In the genomic region with DNA sequence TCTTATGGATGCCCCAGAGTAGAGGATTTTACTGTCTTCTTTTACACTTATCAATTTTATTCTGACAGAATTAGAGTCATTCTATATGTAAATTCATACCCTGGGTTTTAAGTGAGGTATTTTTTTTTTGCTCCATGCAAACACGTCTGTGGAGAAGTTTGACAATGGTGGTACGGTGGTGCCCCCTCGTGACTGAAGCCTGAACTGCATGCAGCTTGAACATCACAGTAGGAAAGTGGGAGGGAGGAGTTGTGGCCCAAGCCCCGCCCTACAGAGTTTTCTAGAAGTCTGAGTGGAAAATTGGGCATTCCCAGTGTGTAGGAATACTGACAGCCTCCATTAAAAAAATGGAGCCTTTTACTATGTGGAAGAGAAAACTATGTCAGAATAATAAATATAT, we compare ENCODE assay signal across 8 cellular contexts.
DNase-seq lines count a peak whose midpoint lies in the region; ATAC-seq and TF ChIP-seq lines count a peak whose summit lies in the region.

No MANE protein-coding gene starts in this region.

- H3K27me3 Mint-ChIP-seq in neural progenitor cell (ENCODE audit: insufficient read depth, low read depth) = peaks cover 2% of the 10 kb centered on the region

- 1 to 5% (median 3%) methylated on average over 4 of the region's 4 CpGs for WGBS in stomach, 5 donors

- no peak overlapping the region for H3K9ac ChIP-seq in fibroblast of lung (ENCODE audit: insufficient read depth, low read length)
- no peak overlapping the region for H3K9ac ChIP-seq in neural progenitor cell

- H2AFZ ChIP-seq in fibroblast of lung (ENCODE audit: low read length) = no peak overlapping the region
- H2AFZ ChIP-seq in neural progenitor cell (replicated peaks) = no peak overlapping the region

- peak; percentile 85 for DNase-seq in OCI-M1 (lab: John Stamatoyannopoulos, UW)
- peak; percentile 60 for DNase-seq in activated T-cell treated with anti-CD3 and anti-CD28 coated beads for 48 hours (ENCODE audit: low read depth)
- DNase-seq in fibroblast of lung (ENCODE audit: low read depth in 2 of 2) = peak; percentile 54 to 80
- peak; percentile 68 for DNase-seq in neural progenitor cell (ENCODE audit: low spot score)
- peak; percentile 85 for DNase-seq in stomach

- H3K36me3 Mint-ChIP-seq in neural progenitor cell = peaks cover 3% of the 10 kb centered on the region

- H3K4me3 ChIP-seq in DOHH2 (ENCODE audit: low read length) (no peak overlapping the region), fibroblast of lung (replicated peaks in 1 of 4; ENCODE audit: control extremely low read depth in 1 of 4, insufficient read depth in 1 of 4, low read depth in 3 of 4, low read length in 4 of 4) (no peak overlapping the region), neural progenitor cell (no peak overlapping the region), stomach (no peak overlapping the region)

- H3F3A ChIP-seq in DOHH2 (ENCODE audit: control insufficient read depth, insufficient read depth) (no peaks in the 10 kb centered on the region), neural progenitor cell (ENCODE audit: low read depth) (no peaks in the 10 kb centered on the region)

- peak; percentile 96 for ATAC-seq in GM21619 (IDR thresholded peaks at IDR 0.05; ENCODE audit: unreplicated experiment)

- no peaks in the 10 kb centered on the region for H3K4me1 Mint-ChIP-seq in neural progenitor cell

- H3K9me3 ChIP-seq in DOHH2 (ENCODE audit: control insufficient read depth, insufficient read depth, low read length) (no peaks in the 10 kb centered on the region), fibroblast of lung (ENCODE audit: control insufficient read depth, insufficient read depth, low read depth, low read length) (no peaks in the 10 kb centered on the region), neural progenitor cell (ENCODE audit: low read depth) (peaks cover 4% of the 10 kb centered on the region), stomach (no peaks in the 10 kb centered on the region)

- no peaks in the 10 kb centered on the region for H3K9me2 ChIP-seq in DOHH2 (replicated peaks; ENCODE audit: control insufficient read depth, low read length)

- no peak for TF ChIP-seq EP300 in Ishikawa (IDR thresholded peaks at IDR 0.05; ENCODE audit: borderline replicate concordance)
- TF ChIP-seq EP300 in stomach (IDR thresholded peaks at IDR 0.05) = no peak

- no peaks in the 10 kb centered on the region for H3K27me3 ChIP-seq in DOHH2 (ENCODE audit: control insufficient read depth, low read length)
- no peaks in the 10 kb centered on the region for H3K27me3 ChIP-seq in fibroblast of lung (ENCODE audit: control insufficient read depth, insufficient read depth, low read length)
- no peaks in the 10 kb centered on the region for H3K27me3 ChIP-seq in neural progenitor cell
- H3K27me3 ChIP-seq in stomach = no peaks in the 10 kb centered on the region

- H3K4me1 ChIP-seq in DOHH2 (ENCODE audit: control insufficient read depth, low read length) (no peaks in the 10 kb centered on the region), fibroblast of lung (ENCODE audit: control insufficient read depth, extremely low read depth, insufficient read depth, low read length) (no peaks in the 10 kb centered on the region), neural progenitor cell (no peaks in the 10 kb centered on the region), stomach (no peaks in the 10 kb centered on the region)

- H3K36me3 ChIP-seq in DOHH2 (ENCODE audit: control insufficient read depth, low read length) = no peaks in the 10 kb centered on the region
- no peaks in the 10 kb centered on the region for H3K36me3 ChIP-seq in fibroblast of lung (ENCODE audit: control insufficient read depth, insufficient read depth, low read length)
- H3K36me3 ChIP-seq in neural progenitor cell = no peaks in the 10 kb centered on the region
- H3K36me3 ChIP-seq in stomach = peaks cover 0 to 14% (median 10%) of the 10 kb centered on the region in 4 donors

- TF ChIP-seq CTCF in DOHH2 (IDR thresholded peaks at IDR 0.05; ENCODE audit: low read depth, low read length, poor library complexity, severe bottlenecking) (peak; percentile 64), fibroblast of lung (conservative IDR thresholded peaks at IDR 0.05 in 1 of 2, IDR thresholded peaks at IDR 0.05 in 1 of 2; ENCODE audit: low read depth in 1 of 2, low read length in 2 of 2) (peak; percentile 75 to 81), neural progenitor cell (IDR thresholded peaks at IDR 0.05) (peak; percentile 79), stomach (IDR thresholded peaks at IDR 0.05) (peak in 5 of 7 experiments; percentile 56 to 93 (median 81))

- peaks cover 2% of the 10 kb centered on the region for H3K9me3 Mint-ChIP-seq in neural progenitor cell

- no peaks in the 10 kb centered on the region for H4K20me1 ChIP-seq in DOHH2 (ENCODE audit: control insufficient read depth, insufficient read depth, low read depth, low read length)
- H4K20me1 ChIP-seq in fibroblast of lung (ENCODE audit: control insufficient read depth, extremely low read depth, insufficient read depth, low read length) = no peaks in the 10 kb centered on the region
- no peaks in the 10 kb centered on the region for H4K20me1 ChIP-seq in neural progenitor cell (ENCODE audit: low read depth)

- H3K4me3 Mint-ChIP-seq in neural progenitor cell = no peak overlapping the region

- TF ChIP-seq POLR2A in stomach (IDR thresholded peaks at IDR 0.05) = no peak

- H3K27ac Mint-ChIP-seq in neural progenitor cell = no peak overlapping the region

- H3K4me2 ChIP-seq in DOHH2 (ENCODE audit: low read length) (no peak overlapping the region), fibroblast of lung (ENCODE audit: extremely low read depth, insufficient read depth, low read length) (no peak overlapping the region), neural progenitor cell (no peak overlapping the region)

- intact Hi-C loops in stomach (cut with DNase I; ENCODE audit: low total_unique reads) = no loop called here

- H3K27ac ChIP-seq in DOHH2 (ENCODE audit: low read depth, low read length) = no peak overlapping the region
- no peak overlapping the region for H3K27ac ChIP-seq in fibroblast of lung (ENCODE audit: insufficient read depth, low read length)
- H3K27ac ChIP-seq in neural progenitor cell = no peak overlapping the region
- H3K27ac ChIP-seq in stomach = no peak overlapping the region

- peak; percentile 53; the same call in 1 of the 2 replicates for TF ChIP-seq RAD21 in Ishikawa (IDR thresholded peaks at IDR 0.05; ENCODE audit: low read depth)

- H3K79me2 ChIP-seq in DOHH2 (ENCODE audit: control insufficient read depth, low read length) (no peaks in the 10 kb centered on the region), fibroblast of lung (ENCODE audit: control insufficient read depth, insufficient read depth, low read length) (no peaks in the 10 kb centered on the region), neural progenitor cell (ENCODE audit: low read depth) (no peaks in the 10 kb centered on the region)

TF ChIP-seq in Ishikawa, 13 proteins besides CTCF, POLR2A, EP300 and RAD21:
- TF ChIP-seq, protein P1, sequence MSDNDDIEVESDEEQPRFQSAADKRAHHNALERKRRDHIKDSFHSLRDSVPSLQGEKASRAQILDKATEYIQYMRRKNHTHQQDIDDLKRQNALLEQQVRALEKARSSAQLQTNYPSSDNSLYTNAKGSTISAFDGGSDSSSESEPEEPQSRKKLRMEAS (IDR thresholded peaks at IDR 0.05) = no peak
- no peak for TF ChIP-seq NFIC (IDR thresholded peaks at IDR 0.05)
- no peak for TF ChIP-seq YY1 (IDR thresholded peaks at IDR 0.05; ENCODE audit: low read depth)
- no peak for TF ChIP-seq TCF12 (IDR thresholded peaks at IDR 0.05; ENCODE audit: low read depth)
- TF ChIP-seq, protein P2, sequence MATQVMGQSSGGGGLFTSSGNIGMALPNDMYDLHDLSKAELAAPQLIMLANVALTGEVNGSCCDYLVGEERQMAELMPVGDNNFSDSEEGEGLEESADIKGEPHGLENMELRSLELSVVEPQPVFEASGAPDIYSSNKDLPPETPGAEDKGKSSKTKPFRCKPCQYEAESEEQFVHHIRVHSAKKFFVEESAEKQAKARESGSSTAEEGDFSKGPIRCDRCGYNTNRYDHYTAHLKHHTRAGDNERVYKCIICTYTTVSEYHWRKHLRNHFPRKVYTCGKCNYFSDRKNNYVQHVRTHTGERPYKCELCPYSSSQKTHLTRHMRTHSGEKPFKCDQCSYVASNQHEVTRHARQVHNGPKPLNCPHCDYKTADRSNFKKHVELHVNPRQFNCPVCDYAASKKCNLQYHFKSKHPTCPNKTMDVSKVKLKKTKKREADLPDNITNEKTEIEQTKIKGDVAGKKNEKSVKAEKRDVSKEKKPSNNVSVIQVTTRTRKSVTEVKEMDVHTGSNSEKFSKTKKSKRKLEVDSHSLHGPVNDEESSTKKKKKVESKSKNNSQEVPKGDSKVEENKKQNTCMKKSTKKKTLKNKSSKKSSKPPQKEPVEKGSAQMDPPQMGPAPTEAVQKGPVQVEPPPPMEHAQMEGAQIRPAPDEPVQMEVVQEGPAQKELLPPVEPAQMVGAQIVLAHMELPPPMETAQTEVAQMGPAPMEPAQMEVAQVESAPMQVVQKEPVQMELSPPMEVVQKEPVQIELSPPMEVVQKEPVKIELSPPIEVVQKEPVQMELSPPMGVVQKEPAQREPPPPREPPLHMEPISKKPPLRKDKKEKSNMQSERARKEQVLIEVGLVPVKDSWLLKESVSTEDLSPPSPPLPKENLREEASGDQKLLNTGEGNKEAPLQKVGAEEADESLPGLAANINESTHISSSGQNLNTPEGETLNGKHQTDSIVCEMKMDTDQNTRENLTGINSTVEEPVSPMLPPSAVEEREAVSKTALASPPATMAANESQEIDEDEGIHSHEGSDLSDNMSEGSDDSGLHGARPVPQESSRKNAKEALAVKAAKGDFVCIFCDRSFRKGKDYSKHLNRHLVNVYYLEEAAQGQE (IDR thresholded peaks at IDR 0.05; ENCODE audit: low read depth) = no peak
- no peak for TF ChIP-seq TAF1 (IDR thresholded peaks at IDR 0.05; ENCODE audit: low read depth)
- TF ChIP-seq ZBTB7A (IDR thresholded peaks at IDR 0.05; ENCODE audit: low read depth) = no peak
- TF ChIP-seq CREB1 (IDR thresholded peaks at IDR 0.05; ENCODE audit: low read depth) = no peak
